ENCODE assay signal across 8 cellular contexts in the genomic region with DNA sequence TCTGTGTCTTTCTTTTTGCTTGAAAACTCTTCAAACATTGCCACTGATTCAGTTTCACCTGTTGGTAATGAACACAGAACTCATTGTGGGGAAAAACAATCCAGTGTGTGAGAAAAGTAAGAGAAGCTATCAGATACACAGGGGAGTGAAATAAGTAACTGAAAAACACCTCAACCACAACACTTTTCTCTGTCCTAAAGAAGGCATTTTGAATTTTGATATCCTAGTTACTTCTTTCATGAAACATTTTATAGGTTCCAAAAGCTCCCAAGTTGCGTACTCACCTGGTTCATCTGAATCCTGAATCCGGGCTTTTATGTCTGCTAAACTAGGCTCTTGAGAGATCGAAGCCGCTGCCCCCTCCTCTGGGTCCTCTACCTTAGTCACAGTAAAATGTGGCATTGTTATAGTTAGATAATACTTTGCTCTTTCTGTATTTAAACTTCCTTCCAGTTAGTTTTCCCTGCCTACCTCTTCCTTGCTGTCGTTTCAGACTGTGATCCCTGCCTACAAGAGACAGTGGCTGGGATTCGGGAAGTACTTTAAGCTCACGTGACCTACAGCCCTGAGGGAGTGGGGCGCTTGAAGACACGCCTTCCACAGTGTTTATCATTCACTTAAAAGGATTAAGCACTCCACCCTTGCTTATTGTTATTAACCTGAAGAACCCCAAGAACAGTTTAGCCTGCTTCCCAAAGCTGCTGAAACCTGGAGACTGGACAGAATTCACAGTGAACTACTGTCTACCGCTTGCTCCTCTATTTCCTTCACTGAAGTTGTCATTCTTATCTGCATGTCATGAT. TPM values are rescaled to one million over a fixed set of nuclear protein-coding genes. Genes with fewer than 3 reads are reported as not detected.
A peak's percentile ranks its signal among the peaks of the same experiment; 100 is the strongest.
DNase-seq lines count a peak whose midpoint lies in the region; ATAC-seq and TF ChIP-seq lines count a peak whose summit lies in the region.

No MANE protein-coding gene starts in this region.

- peaks cover 18% of the 10 kb centered on the region for H3K36me3 Mint-ChIP-seq in activated CD4-positive, alpha-beta T cell treated with anti-CD3 and anti-CD28 coated beads, Interleukin-2, amount 10 ng/mL, durations not matched to agents 7 days and 5 days (ENCODE audit: low read depth)
- H3K36me3 Mint-ChIP-seq in nephron (ENCODE audit: low read depth), result no peaks in the 10 kb centered on the region

- DNase-seq in activated CD4-positive, alpha-beta T cell treated with anti-CD3 and anti-CD28 coated beads, Interleukin-2, amount 10 ng/mL, durations not matched to agents 7 days and 5 days, result peak; percentile 42
- DNase-seq in activated CD4-positive, alpha-beta T cell treated with anti-CD3 and anti-CD28 coated beads, Interleukin-2, amount 50 U/mL, for 4 hours, result no peak
- DNase-seq in HCEC 1CT (peak; percentile 69), NCI-H1048 (lab: John Stamatoyannopoulos, UW) (peak; percentile 24), foreskin fibroblast (peak; percentile 55 to 80)

- TF ChIP-seq CTCF in VCaP (conservative IDR thresholded peaks at IDR 0.05) (no peak), foreskin fibroblast (IDR thresholded peaks at IDR 0.05; ENCODE audit: low read depth, low read length) (no peak), nephron (IDR thresholded peaks at IDR 0.05; ENCODE audit: unreplicated experiment in 3 of 3) (no peak)

- H3K4me3 ChIP-seq in foreskin fibroblast (ENCODE audit: low read depth in 1 of 2, low read length in 2 of 2), result peak overlapping the region; percentile 49 to 60

- ATAC-seq in HG03025 (IDR thresholded peaks at IDR 0.05; ENCODE audit: low FRiP score, unreplicated experiment), result no peak

- CTCF ChIA-PET in activated CD4-positive, alpha-beta T cell treated with anti-CD3 and anti-CD28 coated beads, Interleukin-2, amount 10 ng/mL, durations not matched to agents 7 days and 5 days (lab: Charles Lee), result interaction anchor here (0.6 to 2.3 kb wide), 8 partner anchors 9 to 298 kb away, joined by 3 to 9 read pairs (median 4); a partner anchor contains a TSS

- H3K27ac Mint-ChIP-seq in activated CD4-positive, alpha-beta T cell treated with anti-CD3 and anti-CD28 coated beads, Interleukin-2, amount 10 ng/mL, durations not matched to agents 7 days and 5 days, result peak overlapping the region; percentile 92
- peak overlapping the region; percentile 61 to 90 (median 89) for H3K27ac Mint-ChIP-seq in nephron

- H3K9me3 Mint-ChIP-seq in activated CD4-positive, alpha-beta T cell treated with anti-CD3 and anti-CD28 coated beads, Interleukin-2, amount 10 ng/mL, durations not matched to agents 7 days and 5 days, result no peaks in the 10 kb centered on the region
- peaks cover 2% of the 10 kb centered on the region for H3K9me3 Mint-ChIP-seq in nephron

- H3K4me1 Mint-ChIP-seq in activated CD4-positive, alpha-beta T cell treated with anti-CD3 and anti-CD28 coated beads, Interleukin-2, amount 10 ng/mL, durations not matched to agents 7 days and 5 days, result peaks cover 47% of the 10 kb centered on the region
- peaks cover 11% of the 10 kb centered on the region for H3K4me1 Mint-ChIP-seq in nephron

- peak overlapping the region; percentile 60 for H3K27ac ChIP-seq in VCaP

- H3K4me3 Mint-ChIP-seq in activated CD4-positive, alpha-beta T cell treated with anti-CD3 and anti-CD28 coated beads, Interleukin-2, amount 10 ng/mL, durations not matched to agents 7 days and 5 days, result peak overlapping the region; percentile 88
- peak overlapping the region; percentile 81 to 87 (median 85) for H3K4me3 Mint-ChIP-seq in nephron

- POLR2A ChIA-PET in activated CD4-positive, alpha-beta T cell treated with anti-CD3 and anti-CD28 coated beads, Interleukin-2, amount 10 ng/mL, durations not matched to agents 7 days and 5 days (lab: Charles Lee), result interaction anchor here (0.5 kb wide), 1 partner anchor 8 kb away, joined by 4 read pairs; no protein-coding TSS in a partner anchor

- no peaks in the 10 kb centered on the region for H3K27me3 Mint-ChIP-seq in activated CD4-positive, alpha-beta T cell treated with anti-CD3 and anti-CD28 coated beads, Interleukin-2, amount 10 ng/mL, durations not matched to agents 7 days and 5 days
- no peaks in the 10 kb centered on the region for H3K27me3 Mint-ChIP-seq in nephron (ENCODE audit: low read depth)

RNA-seq across cellular contexts. Expression of a gene that starts 19.1 kb away (rescaled TPM):
- 10 to 100 TPM; 32.7 to 36.7 TPM for total RNA-seq in activated CD4-positive, alpha-beta T cell treated with anti-CD3 and anti-CD28 coated beads, Interleukin-2, amount 10 ng/mL, durations not matched to agents 7 days and 5 days

RNA-seq across cellular contexts. Expression of a gene that starts 24.5 kb away (rescaled TPM):
- total RNA-seq in activated CD4-positive, alpha-beta T cell treated with anti-CD3 and anti-CD28 coated beads, Interleukin-2, amount 10 ng/mL, durations not matched to agents 7 days and 5 days, result 100 to 1,000 TPM; 162 to 207 TPM

RNA-seq across cellular contexts. Expression of a gene that starts 24.6 kb away (rescaled TPM):
- not detected for total RNA-seq in activated CD4-positive, alpha-beta T cell treated with anti-CD3 and anti-CD28 coated beads, Interleukin-2, amount 10 ng/mL, durations not matched to agents 7 days and 5 days

RNA-seq across cellular contexts. Expression of a gene that starts 48.5 kb away (rescaled TPM):
- total RNA-seq in activated CD4-positive, alpha-beta T cell treated with anti-CD3 and anti-CD28 coated beads, Interleukin-2, amount 10 ng/mL, durations not matched to agents 7 days and 5 days, result 100 to 1,000 TPM in 1 of 2 experiments, 10 to 100 TPM in 1; 98.2 to 101 TPM

Comparison
In these comparisons a context has a peak if more than half of its experiments do, and no peak if none do; other contexts are left out.
1. DNase-seq: peak in activated CD4-positive, alpha-beta T cell treated with anti-CD3 and anti-CD28 coated beads, Interleukin-2, amount 10 ng/mL, durations not matched to agents 7 days and 5 days (single experiment), HCEC 1CT (single experiment), NCI-H1048 (single experiment) and foreskin fibroblast (2 of 2); none in activated CD4-positive, alpha-beta T cell treated with anti-CD3 and anti-CD28 coated beads, Interleukin-2, amount 50 U/mL, for 4 hours (0 of 2).